In genomic region chr22:32462452-32462851, GRCh38 we compare ENCODE assay signal across 10 cellular contexts. TPM values are rescaled to one million over a fixed set of nuclear protein-coding genes. Genes with fewer than 3 reads are reported as not detected.
"Had no signal": no experiment of that assay in that cellular context is flagged by ENCODE, and none has a peak within 500 bp of the region (broad histone marks: within the 10 kb centered on the region; RNA-seq: fewer than 3 reads in every experiment).

No MANE protein-coding gene starts in this region.

- FAIRE-seq: HepG2, HTR-8/SVneo, K562 had no signal

- H3K27ac Mint-ChIP-seq: IgD-negative memory B cell had no signal

- H3K27ac ChIP-seq: HL-60 had no signal

- H3K4me1 Mint-ChIP-seq: IgD-negative memory B cell had no signal

- H3K4me3 ChIP-seq: K562 had no signal

- H3K36me3 Mint-ChIP-seq: IgD-negative memory B cell had no signal

- DNase-seq: IMR-90, KBM-7, KG1 had no signal

- ATAC-seq: HepG2, K562 had no signal

- H3K4me3 Mint-ChIP-seq: IgD-negative memory B cell had no signal

RNA-seq across cellular contexts. Expression of gene BPIFC, which starts 1.8 kb away (rescaled TPM):
- total RNA-seq: HepG2, HT-29, HT1080, IMR-90, K562 had no signal
- polyA plus RNA-seq: HepG2, IgD-negative memory B cell, IMR-90, K562 had no signal
